ENCODE assay signal across 30 cellular contexts in the genomic region with DNA sequence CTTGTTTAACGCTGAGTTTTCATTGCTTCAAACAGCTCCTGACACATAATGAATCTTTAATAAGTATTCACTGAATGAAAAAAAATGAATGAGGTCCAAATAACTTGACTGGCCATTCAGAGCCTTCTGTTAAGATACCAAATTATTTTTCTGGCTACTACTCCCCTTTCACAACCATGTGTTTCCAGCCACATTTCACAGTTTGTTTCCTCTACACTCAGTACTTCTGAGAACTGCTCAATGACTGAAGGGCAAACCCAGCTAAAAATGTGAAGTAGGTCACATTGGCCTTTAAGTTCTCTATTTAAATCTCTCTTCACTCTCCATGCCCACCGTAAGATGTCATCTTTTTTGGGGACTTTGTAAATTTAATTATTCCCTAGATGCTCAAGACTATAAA.
"Had no signal": no experiment of that assay in that cellular context is flagged by ENCODE, and none has a peak within 500 bp of the region (broad histone marks: within the 10 kb centered on the region; RNA-seq: fewer than 3 reads in every experiment).

No MANE protein-coding gene starts in this region.

- H3K36me3 Mint-ChIP-seq: activated CD4-positive, alpha-beta memory T cell treated with anti-CD3 and anti-CD28 coated beads for 36 hours; activated naive CD4-positive, alpha-beta T cell treated with anti-CD3 and anti-CD28 coated beads, Interleukin-2, amount 50 U/mL, for 24 hours had no signal

- H3K4me1 Mint-ChIP-seq: activated CD4-positive, alpha-beta T cell treated with anti-CD3 and anti-CD28 coated beads, Interleukin-2, amount 10 ng/mL, durations not matched to agents 24 days and 14 days; activated naive CD4-positive, alpha-beta T cell treated with anti-CD3 and anti-CD28 coated beads, Interleukin-2, amount 50 U/mL, for 24 hours; activated naive CD8-positive, alpha-beta T cell treated with anti-CD3 and anti-CD28 coated beads, Interleukin-2, amount 10 ng/mL, durations not matched to agents 7 days and 5 days; central memory CD8-positive, alpha-beta T cell had no signal

- H3K27me3 ChIP-seq: brain microvascular endothelial cell, dorsolateral prefrontal cortex, foreskin keratinocyte, gastrocnemius medialis, heart right ventricle had no signal

- H3K27me3 Mint-ChIP-seq: dendritic cell treated with granulocyte-macrophage colony-stimulating factor and Interleukin-4, amounts not matched to agents 40 ng/mL and 50 ng/mL, for 4 days had no signal

- H3K27ac Mint-ChIP-seq: activated CD4-positive, alpha-beta memory T cell treated with anti-CD3 and anti-CD28 coated beads for 36 hours; activated CD4-positive, alpha-beta T cell treated with anti-CD3 and anti-CD28 coated beads for 36 hours; activated CD4-positive, alpha-beta T cell treated with anti-CD3 and anti-CD28 coated beads, Interleukin-2, amount 10 ng/mL, durations not matched to agents 24 days and 14 days; activated naive CD4-positive, alpha-beta T cell treated with anti-CD3 and anti-CD28 coated beads for 36 hours; activated naive CD4-positive, alpha-beta T cell treated with anti-CD3 and anti-CD28 coated beads, Interleukin-2, amount 50 U/mL, for 24 hours; activated naive CD8-positive, alpha-beta T cell treated with anti-CD3 and anti-CD28 coated beads, Interleukin-2, amount 10 ng/mL, durations not matched to agents 7 days and 5 days; activated T-helper 1 cell treated with anti-CD3 and anti-CD28 coated beads, Interleukin-12 subunit alpha, Interleukin-12 subunit beta, Interleukin-2, Interleukin-4 antibody, amounts not matched to agents 30 ng/mL and 10 ng/mL and 1 ng/mL, durations not matched to agents 14 hours and 24 hours and 36 hours; activated T-helper 2 cell treated with anti-CD3 and anti-CD28 coated beads, Interferon-gamma antibody, Interleukin-2, Interleukin-4, amounts not matched to agents 10 μg/mL and 5 μg/mL and 100 μg/mL, durations not matched to agents 14 hours and 24 hours and 36 hours; dendritic cell treated with granulocyte-macrophage colony-stimulating factor and Interleukin-4, amounts not matched to agents 40 ng/mL and 50 ng/mL, for 4 days; endodermal cell; T-helper 17 cell; T-helper 2 cell treated with Interferon-gamma antibody and Interleukin-4, amounts not matched to agents 5 μg/mL and 100 μg/mL, for 36 hours had no signal

- ATAC-seq: activated CD4-positive, alpha-beta T cell treated with anti-CD3 and anti-CD28 coated beads for 36 hours; esophagus mucosa; foreskin keratinocyte; gastrocnemius medialis; T-helper 17 cell had no signal

- H3K27ac ChIP-seq: brain microvascular endothelial cell, coronary artery, dorsolateral prefrontal cortex, foreskin keratinocyte, gastrocnemius medialis, heart right ventricle had no signal

- H3K4me3 Mint-ChIP-seq: activated CD4-positive, alpha-beta memory T cell treated with anti-CD3 and anti-CD28 coated beads for 36 hours; activated CD4-positive, alpha-beta T cell treated with anti-CD3 and anti-CD28 coated beads for 36 hours; activated CD4-positive, alpha-beta T cell treated with anti-CD3 and anti-CD28 coated beads, Interleukin-2, amount 10 ng/mL, durations not matched to agents 24 days and 14 days; activated naive CD4-positive, alpha-beta T cell treated with anti-CD3 and anti-CD28 coated beads for 36 hours; activated naive CD4-positive, alpha-beta T cell treated with anti-CD3 and anti-CD28 coated beads, Interleukin-2, amount 50 U/mL, for 24 hours; activated naive CD8-positive, alpha-beta T cell treated with anti-CD3 and anti-CD28 coated beads, Interleukin-2, amount 10 ng/mL, durations not matched to agents 7 days and 5 days; activated T-helper 1 cell treated with anti-CD3 and anti-CD28 coated beads, Interleukin-12 subunit alpha, Interleukin-12 subunit beta, Interleukin-2, Interleukin-4 antibody, amounts not matched to agents 30 ng/mL and 10 ng/mL and 1 ng/mL, durations not matched to agents 14 hours and 24 hours and 36 hours; central memory CD8-positive, alpha-beta T cell; dendritic cell treated with granulocyte-macrophage colony-stimulating factor and Interleukin-4, amounts not matched to agents 40 ng/mL and 50 ng/mL, for 4 days; endodermal cell; T-helper 17 cell; T-helper 2 cell treated with Interferon-gamma antibody and Interleukin-4, amounts not matched to agents 5 μg/mL and 100 μg/mL, for 36 hours had no signal

- H3K9me3 Mint-ChIP-seq: activated naive CD4-positive, alpha-beta T cell treated with anti-CD3 and anti-CD28 coated beads, Interleukin-2, amount 50 U/mL, for 24 hours; activated T-helper 1 cell treated with anti-CD3 and anti-CD28 coated beads, Interleukin-12 subunit alpha, Interleukin-12 subunit beta, Interleukin-2, Interleukin-4 antibody, amounts not matched to agents 30 ng/mL and 10 ng/mL and 1 ng/mL, durations not matched to agents 14 hours and 24 hours and 36 hours; central memory CD8-positive, alpha-beta T cell; dendritic cell treated with granulocyte-macrophage colony-stimulating factor and Interleukin-4, amounts not matched to agents 40 ng/mL and 50 ng/mL, for 4 days; endodermal cell had no signal

- H3K36me3 ChIP-seq: brain microvascular endothelial cell, gastrocnemius medialis, heart right ventricle had no signal

- H3K9me3 ChIP-seq: gastrocnemius medialis had no signal

- DNase-seq: activated CD4-positive, alpha-beta memory T cell treated with anti-CD3 and anti-CD28 coated beads for 36 hours; activated CD4-positive, alpha-beta T cell treated with anti-CD3 and anti-CD28 coated beads for 36 hours; activated CD4-positive, alpha-beta T cell treated with anti-CD3 and anti-CD28 coated beads, Interleukin-2, amount 10 ng/mL, durations not matched to agents 24 days and 14 days; activated CD4-positive, CD25-positive, alpha-beta regulatory T cell; activated CD4-positive, CD25-positive, alpha-beta regulatory T cell treated with anti-CD3 and anti-CD28 coated beads, Interleukin-2, amount 50 U/mL, for 72 hours; activated CD8-positive, alpha-beta memory T cell treated with anti-CD3 and anti-CD28 coated beads for 24 hours; activated effector memory CD4-positive, alpha-beta T cell treated with anti-CD3 and anti-CD28 coated beads, Interleukin-2, amount 50 U/mL, for 16 hours; activated naive CD4-positive, alpha-beta T cell treated with anti-CD3 and anti-CD28 coated beads for 36 hours; activated naive CD8-positive, alpha-beta T cell treated with anti-CD3 and anti-CD28 coated beads, Interleukin-2, amount 10 ng/mL, durations not matched to agents 7 days and 5 days; activated T-cell treated with anti-CD3 and anti-CD28 coated beads, Interleukin-2, amount 50 U/mL, for 48 hours; amniotic stem cell; anterior cingulate cortex; brain microvascular endothelial cell; dorsolateral prefrontal cortex; effector memory CD4-positive, alpha-beta T cell; endodermal cell; foreskin keratinocyte; gastrocnemius medialis; heart right ventricle; T-helper 1 cell; T-helper 17 cell; T1000 had no signal

- H3K4me3 ChIP-seq: coronary artery, dorsolateral prefrontal cortex, gastrocnemius medialis, heart right ventricle had no signal

- H3K4me1 ChIP-seq: gastrocnemius medialis, heart right ventricle had no signal
